Comparison of ENCODE assay signal across 1 cellular context in the genomic region with DNA sequence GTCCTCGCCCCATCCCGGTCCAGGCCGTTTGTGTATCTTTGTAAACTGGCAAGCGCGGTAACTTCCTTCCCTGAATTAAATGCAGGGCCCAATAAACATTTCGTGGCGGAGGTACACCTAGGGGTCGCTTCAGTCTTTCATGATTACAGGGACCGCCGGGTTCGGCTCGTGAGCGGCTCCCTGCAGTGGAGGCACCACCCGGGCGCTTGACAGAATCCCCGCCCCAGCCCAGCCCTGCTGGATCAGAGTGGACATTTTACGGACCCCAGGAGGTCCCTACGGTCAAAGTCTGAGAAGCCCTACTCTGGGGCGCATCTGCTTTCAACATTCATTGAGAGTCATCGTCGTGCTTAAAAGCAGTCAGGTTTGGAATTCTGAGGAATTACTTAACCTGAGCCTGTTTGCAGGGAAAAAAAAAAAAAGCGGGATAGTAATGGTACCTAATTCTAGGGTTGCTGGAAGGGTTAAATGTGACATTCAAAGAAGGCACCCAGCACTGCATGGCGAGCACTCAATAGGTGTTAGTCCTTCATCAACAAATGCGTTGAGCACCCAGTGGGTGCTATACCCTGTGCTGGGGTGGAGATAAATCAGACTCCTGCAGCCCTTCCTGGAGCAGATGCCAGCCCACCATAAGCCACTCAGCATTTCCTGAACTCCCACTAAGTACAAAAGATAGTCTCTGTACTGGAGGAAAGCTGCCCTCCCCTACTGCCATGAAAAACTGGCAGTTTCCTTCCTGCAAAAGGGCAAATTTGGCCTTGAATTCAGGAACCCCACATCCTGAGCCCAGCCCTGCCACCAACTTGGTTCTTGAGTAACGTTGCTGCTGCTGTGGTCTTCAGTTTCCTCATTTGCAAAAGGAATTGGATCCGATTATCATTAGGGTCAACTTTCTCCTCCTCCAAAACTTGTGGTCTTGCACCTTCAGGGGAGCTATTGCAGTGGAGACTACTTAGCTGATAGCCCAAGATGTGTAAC.
TF ChIP-seq lines count a peak whose summit lies in the region.

No MANE protein-coding gene starts in this region.

TF ChIP-seq in A549, 52 proteins besides CTCF, POLR2A, EP300 and RAD21 (continued from another document):
- TF ChIP-seq JUN (IDR thresholded peaks at IDR 0.05) (no peak), SMC3 (IDR thresholded peaks at IDR 0.05) (peak; percentile 26; the same call in 1 of the 3 replicates), ZFP36 (IDR thresholded peaks at IDR 0.05; ENCODE audit: borderline replicate concordance, partially characterized antibody) (no peak), PHF8 (IDR thresholded peaks at IDR 0.05; ENCODE audit: borderline replicate concordance, low read depth) (peak; percentile 48; the same call in 1 of the 2 replicates), CHD4 (IDR thresholded peaks at IDR 0.05; ENCODE audit: borderline replicate concordance) (no peak), RCOR1 (IDR thresholded peaks at IDR 0.05; ENCODE audit: low read depth, low read length) (no peak)
- TF ChIP-seq, protein P1, sequence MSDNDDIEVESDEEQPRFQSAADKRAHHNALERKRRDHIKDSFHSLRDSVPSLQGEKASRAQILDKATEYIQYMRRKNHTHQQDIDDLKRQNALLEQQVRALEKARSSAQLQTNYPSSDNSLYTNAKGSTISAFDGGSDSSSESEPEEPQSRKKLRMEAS (IDR thresholded peaks at IDR 0.05): 0 out of 2 replicates have a peak, but pooled peaks have one; percentile 14
- TF ChIP-seq, protein P2, sequence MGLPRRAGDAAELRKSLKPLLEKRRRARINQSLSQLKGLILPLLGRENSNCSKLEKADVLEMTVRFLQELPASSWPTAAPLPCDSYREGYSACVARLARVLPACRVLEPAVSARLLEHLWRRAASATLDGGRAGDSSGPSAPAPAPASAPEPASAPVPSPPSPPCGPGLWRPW (IDR thresholded peaks at IDR 0.05): no peak
- TF ChIP-seq, protein P3, sequence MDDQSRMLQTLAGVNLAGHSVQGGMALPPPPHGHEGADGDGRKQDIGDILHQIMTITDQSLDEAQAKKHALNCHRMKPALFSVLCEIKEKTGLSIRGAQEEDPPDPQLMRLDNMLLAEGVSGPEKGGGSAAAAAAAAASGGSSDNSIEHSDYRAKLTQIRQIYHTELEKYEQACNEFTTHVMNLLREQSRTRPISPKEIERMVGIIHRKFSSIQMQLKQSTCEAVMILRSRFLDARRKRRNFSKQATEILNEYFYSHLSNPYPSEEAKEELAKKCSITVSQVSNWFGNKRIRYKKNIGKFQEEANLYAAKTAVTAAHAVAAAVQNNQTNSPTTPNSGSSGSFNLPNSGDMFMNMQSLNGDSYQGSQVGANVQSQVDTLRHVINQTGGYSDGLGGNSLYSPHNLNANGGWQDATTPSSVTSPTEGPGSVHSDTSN (IDR thresholded peaks at IDR 0.05): no peak
- TF ChIP-seq, protein P4, sequence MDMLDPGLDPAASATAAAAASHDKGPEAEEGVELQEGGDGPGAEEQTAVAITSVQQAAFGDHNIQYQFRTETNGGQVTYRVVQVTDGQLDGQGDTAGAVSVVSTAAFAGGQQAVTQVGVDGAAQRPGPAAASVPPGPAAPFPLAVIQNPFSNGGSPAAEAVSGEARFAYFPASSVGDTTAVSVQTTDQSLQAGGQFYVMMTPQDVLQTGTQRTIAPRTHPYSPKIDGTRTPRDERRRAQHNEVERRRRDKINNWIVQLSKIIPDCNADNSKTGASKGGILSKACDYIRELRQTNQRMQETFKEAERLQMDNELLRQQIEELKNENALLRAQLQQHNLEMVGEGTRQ (IDR thresholded peaks at IDR 0.05): no peak
